ENCODE assay signal across 1 cellular context in the genomic region with DNA sequence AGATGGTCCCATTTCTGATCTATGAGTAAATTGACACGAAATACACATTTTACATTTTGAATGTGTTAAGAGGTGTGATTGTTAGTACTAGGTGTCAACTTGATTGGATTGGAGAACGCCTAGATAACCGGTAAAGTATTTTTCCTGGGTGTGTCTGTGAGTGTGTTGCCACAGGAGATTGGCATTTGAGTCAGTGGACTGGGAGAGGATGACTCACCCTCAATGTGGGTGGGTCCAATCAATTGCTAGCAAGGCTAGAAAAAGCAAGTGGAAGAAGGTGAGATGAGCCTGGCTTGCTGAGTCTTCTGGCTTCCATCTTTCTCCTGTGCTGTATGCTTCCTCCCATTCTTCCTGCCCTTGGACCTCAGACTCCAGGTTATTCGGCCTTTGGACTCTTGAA.
TF ChIP-seq lines count a peak whose summit lies in the region.

No MANE protein-coding gene starts in this region.

TF ChIP-seq in SK-N-SH, 30 proteins besides CTCF, POLR2A, EP300 and RAD21 (continued from another document):
- no peak for TF ChIP-seq SIN3A (IDR thresholded peaks at IDR 0.05; ENCODE audit: borderline replicate concordance, low read depth, low read length)
- TF ChIP-seq MXI1 (IDR thresholded peaks at IDR 0.05; ENCODE audit: low read depth, low read length) = no peak
- no peak for TF ChIP-seq CHD2 (IDR thresholded peaks at IDR 0.05; ENCODE audit: low read length, partially characterized antibody)
- TF ChIP-seq RCOR1 (IDR thresholded peaks at IDR 0.05; ENCODE audit: low read length) = no peak
- TF ChIP-seq, protein P1, sequence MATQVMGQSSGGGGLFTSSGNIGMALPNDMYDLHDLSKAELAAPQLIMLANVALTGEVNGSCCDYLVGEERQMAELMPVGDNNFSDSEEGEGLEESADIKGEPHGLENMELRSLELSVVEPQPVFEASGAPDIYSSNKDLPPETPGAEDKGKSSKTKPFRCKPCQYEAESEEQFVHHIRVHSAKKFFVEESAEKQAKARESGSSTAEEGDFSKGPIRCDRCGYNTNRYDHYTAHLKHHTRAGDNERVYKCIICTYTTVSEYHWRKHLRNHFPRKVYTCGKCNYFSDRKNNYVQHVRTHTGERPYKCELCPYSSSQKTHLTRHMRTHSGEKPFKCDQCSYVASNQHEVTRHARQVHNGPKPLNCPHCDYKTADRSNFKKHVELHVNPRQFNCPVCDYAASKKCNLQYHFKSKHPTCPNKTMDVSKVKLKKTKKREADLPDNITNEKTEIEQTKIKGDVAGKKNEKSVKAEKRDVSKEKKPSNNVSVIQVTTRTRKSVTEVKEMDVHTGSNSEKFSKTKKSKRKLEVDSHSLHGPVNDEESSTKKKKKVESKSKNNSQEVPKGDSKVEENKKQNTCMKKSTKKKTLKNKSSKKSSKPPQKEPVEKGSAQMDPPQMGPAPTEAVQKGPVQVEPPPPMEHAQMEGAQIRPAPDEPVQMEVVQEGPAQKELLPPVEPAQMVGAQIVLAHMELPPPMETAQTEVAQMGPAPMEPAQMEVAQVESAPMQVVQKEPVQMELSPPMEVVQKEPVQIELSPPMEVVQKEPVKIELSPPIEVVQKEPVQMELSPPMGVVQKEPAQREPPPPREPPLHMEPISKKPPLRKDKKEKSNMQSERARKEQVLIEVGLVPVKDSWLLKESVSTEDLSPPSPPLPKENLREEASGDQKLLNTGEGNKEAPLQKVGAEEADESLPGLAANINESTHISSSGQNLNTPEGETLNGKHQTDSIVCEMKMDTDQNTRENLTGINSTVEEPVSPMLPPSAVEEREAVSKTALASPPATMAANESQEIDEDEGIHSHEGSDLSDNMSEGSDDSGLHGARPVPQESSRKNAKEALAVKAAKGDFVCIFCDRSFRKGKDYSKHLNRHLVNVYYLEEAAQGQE (IDR thresholded peaks at IDR 0.05; ENCODE audit: low read depth, low read length) = no peak
- no peak for TF ChIP-seq YY1 (IDR thresholded peaks at IDR 0.05; ENCODE audit: low read depth)
- TF ChIP-seq FOXJ3 (CRISPR knock-in tag; IDR thresholded peaks at IDR 0.05) = no peak
- TF ChIP-seq SMC3 (IDR thresholded peaks at IDR 0.05; ENCODE audit: low read depth, low read length) = no peak
- no peak for TF ChIP-seq TEAD4 (IDR thresholded peaks at IDR 0.05; ENCODE audit: borderline replicate concordance, insufficient read depth)
